In the genomic region with DNA sequence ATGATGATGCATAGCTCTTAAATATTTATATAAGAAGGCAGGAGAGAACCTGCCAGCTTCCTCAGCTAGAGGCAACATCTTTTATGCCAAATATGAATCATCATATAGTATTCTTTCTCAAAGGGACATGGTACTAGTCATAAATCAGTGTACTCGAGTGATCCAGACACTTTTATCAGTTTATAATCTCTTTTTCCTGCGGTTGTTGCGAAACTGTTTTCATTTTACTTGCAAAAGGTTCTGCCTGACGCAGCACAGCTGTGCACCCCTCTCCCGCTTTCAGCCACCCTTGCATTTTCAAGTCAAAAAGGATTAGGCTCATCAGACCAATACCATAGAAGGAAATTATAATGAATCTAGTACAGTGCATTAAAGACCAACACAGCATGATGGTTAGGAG, we compare ENCODE assay signal across 17 cellular contexts.
DNase-seq lines count a peak whose midpoint lies in the region; ATAC-seq, FAIRE-seq and TF ChIP-seq lines count a peak whose summit lies in the region.
"Had no signal": no experiment of that assay in that cellular context is flagged by ENCODE, and none has a peak within 500 bp of the region (broad histone marks: within the 10 kb centered on the region; RNA-seq: fewer than 3 reads in every experiment).

No MANE protein-coding gene starts in this region.

- peaks cover 2% of the 10 kb centered on the region for H3K4me1 Mint-ChIP-seq in activated CD4-positive, alpha-beta T cell treated with anti-CD3 and anti-CD28 coated beads, Interleukin-2, amount 10 ng/mL, durations not matched to agents 24 days and 14 days
- no peaks in the 10 kb centered on the region for H3K4me1 Mint-ChIP-seq in activated CD4-positive, alpha-beta T cell treated with anti-CD3 and anti-CD28 coated beads, Interleukin-2, amount 10 ng/mL, durations not matched to agents 7 days and 5 days
- H3K4me1 Mint-ChIP-seq: central memory CD8-positive, alpha-beta T cell had no signal

- intact Hi-C loops in activated CD4-positive, alpha-beta T cell treated with anti-CD3 and anti-CD28 coated beads, Interleukin-2, amount 10 ng/mL, durations not matched to agents 24 days and 14 days (cut with micrococcal nuclease) = no loop called here
- intact Hi-C loops in endothelial cell of umbilical vein (cut with micrococcal nuclease) = no loop called here

- no peak for FAIRE-seq in endothelial cell of umbilical vein (lab: Jason Lieb, UNC)
- FAIRE-seq: D721Med had no signal

- no peaks in the 10 kb centered on the region for H3K9me3 ChIP-seq in endothelial cell of umbilical vein (replicated peaks; ENCODE audit: control insufficient read depth, insufficient read depth, low read length)
- peaks cover 4% of the 10 kb centered on the region for H3K9me3 ChIP-seq in skeletal muscle satellite cell (replicated peaks; ENCODE audit: low read length)
- H3K9me3 ChIP-seq: esophagus squamous epithelium, tibial artery had no signal

- POLR2A ChIA-PET in activated CD4-positive, alpha-beta T cell treated with anti-CD3 and anti-CD28 coated beads, Interleukin-2, amount 10 ng/mL, durations not matched to agents 7 days and 5 days (lab: Charles Lee) = no interaction called here
- POLR2A ChIA-PET in endothelial cell of umbilical vein (lab: Charles Lee) = no interaction called here

- TF ChIP-seq CTCF in endothelial cell of umbilical vein (IDR thresholded peaks at IDR 0.05; ENCODE audit: extremely low read depth in 1 of 2, insufficient read depth in 1 of 2, low read depth in 1 of 2, low read length in 2 of 2) = no peak

- H3K27me3 ChIP-seq in endothelial cell of umbilical vein (ENCODE audit: control insufficient read depth in 2 of 2, insufficient read depth in 2 of 2, low read length in 2 of 2) (no peaks in the 10 kb centered on the region), skeletal muscle satellite cell (ENCODE audit: control insufficient read depth, insufficient read depth, low read length) (peaks cover 29% of the 10 kb centered on the region)
- H3K27me3 ChIP-seq: tibial artery had no signal

- in situ Hi-C loops in G401 (cut with HindIII; ENCODE audit: low sequenced_read_pairs) = no loop called here

- no peak for TF ChIP-seq POLR2A in endothelial cell of umbilical vein (IDR thresholded peaks at IDR 0.05; ENCODE audit: low read depth, low read length)

- H3K9me3 Mint-ChIP-seq in activated CD4-positive, alpha-beta T cell treated with anti-CD3 and anti-CD28 coated beads, Interleukin-2, amount 10 ng/mL, durations not matched to agents 24 days and 14 days = peaks cover 10% of the 10 kb centered on the region
- H3K9me3 Mint-ChIP-seq in activated CD4-positive, alpha-beta T cell treated with anti-CD3 and anti-CD28 coated beads, Interleukin-2, amount 10 ng/mL, durations not matched to agents 7 days and 5 days = no peaks in the 10 kb centered on the region

- H3K27ac ChIP-seq in endothelial cell of umbilical vein (ENCODE audit: insufficient read depth, low read depth, low read length) = no peak overlapping the region
- H3K27ac ChIP-seq: SK-N-MC, tibial artery had no signal

- no peaks in the 10 kb centered on the region for H4K20me1 ChIP-seq in endothelial cell of umbilical vein (replicated peaks; ENCODE audit: control insufficient read depth, extremely low read depth, insufficient read depth, low read length)

- H3K27me3 Mint-ChIP-seq in activated CD4-positive, alpha-beta T cell treated with anti-CD3 and anti-CD28 coated beads, Interleukin-2, amount 10 ng/mL, durations not matched to agents 24 days and 14 days = peaks cover 3% of the 10 kb centered on the region
- no peaks in the 10 kb centered on the region for H3K27me3 Mint-ChIP-seq in activated CD4-positive, alpha-beta T cell treated with anti-CD3 and anti-CD28 coated beads, Interleukin-2, amount 10 ng/mL, durations not matched to agents 7 days and 5 days
- H3K27me3 Mint-ChIP-seq: central memory CD8-positive, alpha-beta T cell had no signal

- no peak overlapping the region for H3K4me2 ChIP-seq in endothelial cell of umbilical vein (ENCODE audit: insufficient read depth, low read length)
- peak overlapping the region; percentile 8 for H3K4me2 ChIP-seq in skeletal muscle satellite cell (ENCODE audit: low read length)

- H2AFZ ChIP-seq in endothelial cell of umbilical vein (ENCODE audit: low read depth, low read length) = no peak overlapping the region

- H3K4me3 Mint-ChIP-seq in activated CD4-positive, alpha-beta T cell treated with anti-CD3 and anti-CD28 coated beads, Interleukin-2, amount 10 ng/mL, durations not matched to agents 24 days and 14 days = no peak overlapping the region
- H3K4me3 Mint-ChIP-seq in activated CD4-positive, alpha-beta T cell treated with anti-CD3 and anti-CD28 coated beads, Interleukin-2, amount 10 ng/mL, durations not matched to agents 7 days and 5 days = no peak overlapping the region
- H3K4me3 Mint-ChIP-seq: central memory CD8-positive, alpha-beta T cell; naive B cell had no signal

- H3K27ac Mint-ChIP-seq in activated CD4-positive, alpha-beta T cell treated with anti-CD3 and anti-CD28 coated beads, Interleukin-2, amount 10 ng/mL, durations not matched to agents 24 days and 14 days = no peak overlapping the region
- H3K27ac Mint-ChIP-seq in activated CD4-positive, alpha-beta T cell treated with anti-CD3 and anti-CD28 coated beads, Interleukin-2, amount 10 ng/mL, durations not matched to agents 7 days and 5 days = no peak overlapping the region

- no peak for ATAC-seq in GM19395 (IDR thresholded peaks at IDR 0.05; ENCODE audit: unreplicated experiment)
- no peak for ATAC-seq in GM19452 (IDR thresholded peaks at IDR 0.05; ENCODE audit: unreplicated experiment)

- H3K9me1 ChIP-seq in endothelial cell of umbilical vein (replicated peaks; ENCODE audit: control insufficient read depth, extremely low read depth, insufficient read depth, low read length) = no peaks in the 10 kb centered on the region

- H3K4me1 ChIP-seq in endothelial cell of umbilical vein (ENCODE audit: control insufficient read depth, extremely low read depth, insufficient read depth, low read length) = no peaks in the 10 kb centered on the region
- peaks cover 4% of the 10 kb centered on the region for H3K4me1 ChIP-seq in skeletal muscle satellite cell (ENCODE audit: control insufficient read depth, insufficient read depth, low read length)

- H3K36me3 ChIP-seq in endothelial cell of umbilical vein (ENCODE audit: control insufficient read depth in 2 of 2, extremely low read depth in 1 of 2, insufficient read depth in 2 of 2, low read length in 2 of 2) (no peaks in the 10 kb centered on the region), skeletal muscle satellite cell (ENCODE audit: insufficient read depth, low read length) (no peaks in the 10 kb centered on the region)
- H3K36me3 ChIP-seq: esophagus squamous epithelium, tibial artery had no signal

- H3K36me3 Mint-ChIP-seq in activated CD4-positive, alpha-beta T cell treated with anti-CD3 and anti-CD28 coated beads, Interleukin-2, amount 10 ng/mL, durations not matched to agents 24 days and 14 days (ENCODE audit: low read depth) = no peaks in the 10 kb centered on the region
- no peaks in the 10 kb centered on the region for H3K36me3 Mint-ChIP-seq in activated CD4-positive, alpha-beta T cell treated with anti-CD3 and anti-CD28 coated beads, Interleukin-2, amount 10 ng/mL, durations not matched to agents 7 days and 5 days (ENCODE audit: low read depth)
- H3K36me3 Mint-ChIP-seq: naive B cell had no signal

- dilution Hi-C loops in endothelial cell of umbilical vein (cut with MboI; ENCODE audit: extremely low pct_ligation_motif_present, low sequenced_read_pairs) = no loop called here

- no peaks in the 10 kb centered on the region for H3K79me2 ChIP-seq in endothelial cell of umbilical vein (ENCODE audit: control insufficient read depth, insufficient read depth, low read length)

- peak; percentile 55 for DNase-seq in activated CD4-positive, alpha-beta T cell treated with anti-CD3 and anti-CD28 coated beads, Interleukin-2, amount 10 ng/mL, durations not matched to agents 24 days and 14 days
- no peak for DNase-seq in activated CD4-positive, alpha-beta T cell treated with anti-CD3 and anti-CD28 coated beads, Interleukin-2, amount 10 ng/mL, durations not matched to agents 7 days and 5 days
- peak; percentile 30 for DNase-seq in M059J (ENCODE audit: low read depth)
- peak; percentile 12 for DNase-seq in endothelial cell of umbilical vein (ENCODE audit: low read depth, low spot score)
- DNase-seq in G401 (ENCODE audit: low spot score) = no peak
- DNase-seq: activated CD4-positive, CD25-positive, alpha-beta regulatory T cell; activated gamma-delta T cell; esophagus squamous epithelium; naive B cell; NCI-H2029; tibial artery had no signal

- no peak overlapping the region for H3K4me3 ChIP-seq in endothelial cell of umbilical vein (replicated peaks in 1 of 3; ENCODE audit: insufficient read depth in 1 of 3, low read depth in 1 of 3, low read length in 3 of 3)
- H3K4me3 ChIP-seq in skeletal muscle satellite cell (ENCODE audit: low read length) = no peak overlapping the region
- H3K4me3 ChIP-seq: esophagus squamous epithelium, SK-N-MC, tibial artery had no signal

- CTCF ChIA-PET in activated CD4-positive, alpha-beta T cell treated with anti-CD3 and anti-CD28 coated beads, Interleukin-2, amount 10 ng/mL, durations not matched to agents 7 days and 5 days (lab: Charles Lee) = interaction anchor here (0.8 kb wide), 1 partner anchor 14 kb away, joined by 3 read pairs; no protein-coding TSS in a partner anchor
- CTCF ChIA-PET in endothelial cell of umbilical vein (lab: Charles Lee) = no interaction called here

- no TSS peak for BruUV-seq in endothelial cell of umbilical vein (replicated peaks; lab: Mats Ljungman, UMichigan)

- no peak overlapping the region for H3K9ac ChIP-seq in endothelial cell of umbilical vein (replicated peaks; ENCODE audit: extremely low read depth, insufficient read depth, low read length)
- no peak overlapping the region for H3K9ac ChIP-seq in skeletal muscle satellite cell (ENCODE audit: low read depth, low read length)

TF ChIP-seq in endothelial cell of umbilical vein, 7 proteins besides CTCF, POLR2A, EP300 and RAD21:
- TF ChIP-seq JUN (IDR thresholded peaks at IDR 0.05; ENCODE audit: borderline replicate concordance, insufficient read depth, insufficient read length, low read depth) (no peak), FOS (IDR thresholded peaks at IDR 0.05; ENCODE audit: borderline replicate concordance, insufficient read depth, low read length) (no peak), EZH2 (IDR thresholded peaks at IDR 0.05; ENCODE audit: borderline replicate concordance, low read depth, low read length, severe bottlenecking) (no peak), GATA2 (IDR thresholded peaks at IDR 0.05; ENCODE audit: insufficient read depth, insufficient read length, low read depth, low read length) (no peak), MYC (IDR thresholded peaks at IDR 0.05; ENCODE audit: low read depth, low read length) (no peak)

Comparison
In these comparisons a context has a peak if more than half of its experiments do, and no peak if none do; other contexts are left out.
1. DNase-seq: peak in activated CD4-positive, alpha-beta T cell treated with anti-CD3 and anti-CD28 coated beads, Interleukin-2, amount 10 ng/mL, durations not matched to agents 24 days and 14 days (single experiment), M059J (single experiment) and endothelial cell of umbilical vein (single experiment); none in activated CD4-positive, alpha-beta T cell treated with anti-CD3 and anti-CD28 coated beads, Interleukin-2, amount 10 ng/mL, durations not matched to agents 7 days and 5 days (single experiment) and G401 (single experiment).